8 cellular contexts compared by ENCODE assay signal in the genomic region with DNA sequence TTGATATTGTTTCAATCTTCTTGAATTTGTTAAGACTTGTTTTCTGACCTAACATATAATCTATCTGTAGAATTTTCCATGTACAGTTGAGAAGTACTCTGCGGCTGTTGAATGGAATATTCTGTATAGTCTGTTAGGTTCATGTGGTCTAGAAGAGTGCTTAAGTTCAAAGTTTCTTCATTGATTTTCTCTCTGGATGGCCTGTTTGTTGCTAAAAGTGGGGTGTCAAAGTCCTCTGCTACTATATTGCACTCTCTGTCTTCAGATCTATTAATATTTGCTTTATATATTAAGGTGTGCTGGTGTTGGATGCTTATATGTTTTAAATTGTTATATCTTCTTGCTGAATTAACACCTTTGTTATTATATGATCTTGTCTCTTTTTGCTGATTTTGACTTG.
"Had no signal": no experiment of that assay in that cellular context is flagged by ENCODE, and none has a peak within 500 bp of the region (broad histone marks: within the 10 kb centered on the region; RNA-seq: fewer than 3 reads in every experiment).

No MANE protein-coding gene starts in this region.

- H3K4me3 ChIP-seq: GM12878 had no signal

- DNase-seq: GDM1, GF-D8 had no signal

- FAIRE-seq: G401.6, GM12878, GM12891, GM12892, GM18507, GM19239 had no signal

- ATAC-seq: GM12878 had no signal
